Comparison of ENCODE assay signal across 1 cellular context in genomic region chr22:41857860-41858199, GRCh38.
A peak's percentile ranks its signal among the peaks of the same experiment; 100 is the strongest.
TF ChIP-seq lines count a peak whose summit lies in the region.

No MANE protein-coding gene starts in this region.

TF ChIP-seq in endothelial cell of umbilical vein, 7 proteins besides CTCF, POLR2A, EP300 and RAD21:
- TF ChIP-seq FOS (IDR thresholded peaks at IDR 0.05; ENCODE audit: borderline replicate concordance, insufficient read depth, low read length) (no peak), GATA2 (IDR thresholded peaks at IDR 0.05; ENCODE audit: insufficient read depth, insufficient read length, low read depth, low read length) (peak; percentile 14)
